29 cellular contexts compared by ENCODE assay signal in the genomic region with DNA sequence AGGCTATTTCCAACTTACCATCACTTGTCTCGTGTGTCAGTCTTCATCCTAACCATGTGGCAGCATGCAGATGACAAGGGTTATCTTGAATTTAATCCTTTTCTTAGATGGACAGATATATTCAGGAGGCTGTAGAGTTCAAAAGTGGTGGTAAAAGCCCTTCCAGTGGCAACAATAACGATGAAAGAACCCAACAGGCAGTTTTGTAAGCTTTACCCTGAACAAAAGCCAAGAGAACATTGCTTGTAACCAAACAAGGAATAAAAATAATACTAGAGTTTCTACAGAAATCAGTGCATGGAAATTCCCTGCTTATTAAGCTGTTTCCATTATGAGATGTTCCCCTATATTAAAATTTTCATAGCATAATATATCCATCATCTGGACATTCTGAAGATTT.
DNase-seq lines count a peak whose midpoint lies in the region; ATAC-seq and TF ChIP-seq lines count a peak whose summit lies in the region.
"Had no signal": no experiment of that assay in that cellular context is flagged by ENCODE, and none has a peak within 500 bp of the region (broad histone marks: within the 10 kb centered on the region; RNA-seq: fewer than 3 reads in every experiment).

No MANE protein-coding gene starts in this region.

- no peaks in the 10 kb centered on the region for H3K27me3 Mint-ChIP-seq in osteocyte (ENCODE audit: unreplicated experiment)
- H3K27me3 Mint-ChIP-seq: stimulated activated naive CD8-positive, alpha-beta T cell treated with anti-CD3 and anti-CD28 coated beads, Interleukin-15, Interleukin-2, amounts not matched to agents 100 ng/mL and 50 ng/mL, for 24 hours had no signal

- 36 to 39% methylated on average over 2 of the region's 2 CpGs for WGBS in aorta, 2 donors

- TF ChIP-seq CTCF in coronary artery (IDR thresholded peaks at IDR 0.05) (no peak), osteocyte (IDR thresholded peaks at IDR 0.05) (no peak)

- H3K36me3 Mint-ChIP-seq in osteocyte (ENCODE audit: unreplicated experiment) = no peaks in the 10 kb centered on the region
- H3K36me3 Mint-ChIP-seq: CD8-positive, alpha-beta memory T cell; natural killer cell had no signal

- H3K27me3 ChIP-seq in aorta (ENCODE audit: control insufficient read depth in 1 of 2, insufficient read depth in 2 of 2, low read length in 1 of 2) = no peaks in the 10 kb centered on the region
- H3K27me3 ChIP-seq: adrenal gland, tibial nerve had no signal

- peaks cover 0 to 3% of the 10 kb centered on the region in 2 donors for H3K4me1 ChIP-seq in aorta (ENCODE audit: control insufficient read depth in 1 of 2, insufficient read depth in 2 of 2, low read length in 2 of 2)

- H3K27ac ChIP-seq in coronary artery (peak overlapping the region; percentile 44 to 56), aorta (ENCODE audit: low read depth in 1 of 2, low read length in 2 of 2) (no peak overlapping the region)
- H3K27ac ChIP-seq: adrenal gland, pancreas had no signal

- H3K36me3 ChIP-seq in aorta (ENCODE audit: control insufficient read depth in 1 of 2, insufficient read depth in 2 of 2, low read length in 1 of 2) = no peaks in the 10 kb centered on the region
- H3K36me3 ChIP-seq: adrenal gland, pancreas, tibial nerve had no signal

- intact Hi-C loops in Right ventricle myocardium superior (cut with DNase I) = no loop called here
- intact Hi-C loops in left cardiac atrium (cut with DNase I) = no loop called here
- intact Hi-C loops in aorta (cut with DNase I) = no loop called here

- no peaks in the 10 kb centered on the region for H3K9me3 Mint-ChIP-seq in osteocyte (ENCODE audit: unreplicated experiment)
- H3K9me3 Mint-ChIP-seq: activated T-cell treated with anti-CD3 and anti-CD28 coated beads, Interleukin-2, amount 50 U/mL, for 4 hours; CD8-positive, alpha-beta memory T cell; natural killer cell; stimulated activated naive CD8-positive, alpha-beta T cell treated with anti-CD3 and anti-CD28 coated beads, Interleukin-15, Interleukin-2, amounts not matched to agents 100 ng/mL and 50 ng/mL, for 24 hours had no signal

- H3K4me3 Mint-ChIP-seq in osteocyte (ENCODE audit: unreplicated experiment) = no peak overlapping the region
- H3K4me3 Mint-ChIP-seq: activated T-cell treated with anti-CD3 and anti-CD28 coated beads, Interleukin-2, amount 50 U/mL, for 4 hours; CD8-positive, alpha-beta memory T cell; mesothelial cell of epicardium; natural killer cell; stimulated activated naive CD8-positive, alpha-beta T cell treated with anti-CD3 and anti-CD28 coated beads, Interleukin-15, Interleukin-2, amounts not matched to agents 100 ng/mL and 50 ng/mL, for 24 hours had no signal

- H3K4me3 ChIP-seq in coronary artery (peak overlapping the region; percentile 34), aorta (ENCODE audit: low read length in 2 of 2) (no peak overlapping the region)
- H3K4me3 ChIP-seq: adrenal gland, pancreas, tibial nerve had no signal

- DNase-seq in Right ventricle myocardium superior (no peak), left cardiac atrium (no peak), coronary artery (ENCODE audit: low spot score) (no peak), osteocyte (ENCODE audit: extremely low spot score, unreplicated experiment) (no peak), aorta (no peak)
- DNase-seq: 8988T; activated CD4-positive, alpha-beta T cell treated with anti-CD3 and anti-CD28 coated beads for 48 hours; activated naive CD4-positive, alpha-beta T cell; activated T-cell treated with anti-CD3 and anti-CD28 coated beads, Interleukin-2, amount 50 U/mL, for 4 hours; adrenal gland; CD8-positive, alpha-beta memory T cell; central memory CD4-positive, alpha-beta T cell; DMS153; GOT3; Karpas-422; natural killer cell; NCI-H1694 treated with DMSO at 0.1 percent for 48 hours; NCI-H2171; NCI-H69; pancreas; right cardiac atrium; RPMI8226 had no signal

- H3K4me1 Mint-ChIP-seq in osteocyte (ENCODE audit: unreplicated experiment) = peaks cover 33% of the 10 kb centered on the region
- H3K4me1 Mint-ChIP-seq: CD8-positive, alpha-beta memory T cell; natural killer cell had no signal

- ATAC-seq in Right ventricle myocardium superior (ENCODE audit: poor library complexity) = peak; percentile 45
- ATAC-seq in left cardiac atrium = no peak
- ATAC-seq in aorta (ENCODE audit: low FRiP score) = peak; percentile 26
- ATAC-seq in HG02642 (IDR thresholded peaks at IDR 0.05; ENCODE audit: poor library complexity, unreplicated experiment) = no peak
- no peak for ATAC-seq in GM21529 (IDR thresholded peaks at IDR 0.05; ENCODE audit: unreplicated experiment)
- ATAC-seq in GM21737 (IDR thresholded peaks at IDR 0.05; ENCODE audit: unreplicated experiment) = no peak
- ATAC-seq: activated T-cell treated with anti-CD3 and anti-CD28 coated beads, Interleukin-2, amount 50 U/mL, for 4 hours; left lobe of liver; natural killer cell; pancreas; right cardiac atrium had no signal

- H3K9me3 ChIP-seq in aorta (ENCODE audit: control insufficient read depth, low read length) = no peaks in the 10 kb centered on the region
- H3K9me3 ChIP-seq: adrenal gland, pancreas, tibial nerve had no signal

- peak overlapping the region; percentile 44 for H3K27ac Mint-ChIP-seq in osteocyte (ENCODE audit: unreplicated experiment)
- H3K27ac Mint-ChIP-seq: CD8-positive, alpha-beta memory T cell; natural killer cell had no signal

Comparison
In these comparisons a context has a peak if more than half of its experiments do, and no peak if none do; other contexts are left out.
1. ATAC-seq: peak in Right ventricle myocardium superior (single experiment) and aorta (single experiment); none in left cardiac atrium (0 of 2), HG02642 (single experiment), GM21529 (single experiment) and GM21737 (single experiment).
2. H3K27ac ChIP-seq: peak in coronary artery (2 of 2); none in aorta (0 of 2).